8 cellular contexts compared by ENCODE assay signal in the genomic region with DNA sequence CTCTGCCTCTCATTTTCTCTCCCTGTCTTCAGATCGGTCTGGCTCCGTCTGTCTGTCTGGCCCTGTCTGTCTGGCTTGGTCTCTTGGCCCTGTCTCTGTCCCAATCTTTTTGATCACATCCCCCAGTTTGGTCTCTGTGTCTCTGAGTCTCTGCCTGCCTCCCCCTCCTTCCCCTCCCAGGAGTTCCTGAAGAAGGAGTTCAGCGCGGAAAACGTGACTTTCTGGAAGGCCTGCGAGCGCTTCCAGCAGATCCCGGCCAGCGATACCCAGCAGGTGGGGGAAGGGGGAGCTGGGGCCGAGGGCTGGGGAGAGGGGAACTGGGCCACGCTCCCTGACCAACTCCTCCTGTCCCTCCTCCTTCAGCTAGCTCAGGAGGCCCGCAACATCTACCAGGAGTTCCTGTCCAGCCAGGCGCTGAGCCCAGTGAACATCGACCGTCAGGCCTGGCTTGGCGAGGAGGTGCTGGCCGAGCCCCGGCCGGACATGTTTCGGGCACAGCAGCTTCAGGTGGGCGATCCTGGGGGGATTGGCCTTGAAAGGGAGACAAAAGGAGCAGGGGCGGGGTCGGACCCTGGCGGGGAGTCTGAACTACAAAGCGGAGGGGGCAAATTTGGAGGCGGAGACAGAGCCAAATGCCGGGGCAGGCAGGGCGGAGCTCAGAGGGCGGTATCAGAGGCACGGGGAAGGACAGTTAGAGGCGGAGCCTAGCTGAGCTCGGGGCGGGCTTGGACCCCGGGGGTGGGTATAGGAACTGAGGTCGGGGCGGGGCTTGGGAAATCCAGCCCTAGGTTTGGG. TPM values are rescaled to one million over a fixed set of nuclear protein-coding genes. Genes with fewer than 3 reads are reported as not detected.
DNase-seq lines count a peak whose midpoint lies in the region; ATAC-seq and TF ChIP-seq lines count a peak whose summit lies in the region.

No MANE protein-coding gene starts in this region.

- peaks cover 27% of the 10 kb centered on the region; the same call in 1 of the 2 replicates for H3F3A ChIP-seq in GM23338 (replicated peaks; ENCODE audit: low read depth)

- H3K36me3 Mint-ChIP-seq in GM23338 (ENCODE audit: low read depth): peaks cover 11% of the 10 kb centered on the region

- intact Hi-C loops in left ventricle myocardium inferior (cut with micrococcal nuclease) (no loop called here), psoas muscle (cut with DNase I) (loop anchor here (5.0 kb wide), 2 partner anchors 49 to 54 kb away; a partner anchor contains a TSS)

- H3K27ac ChIP-seq in GM23338 (ENCODE audit: low read depth) (peak overlapping the region; percentile 95), left ventricle myocardium inferior (replicated peaks) (peak overlapping the region; percentile 82), psoas muscle (peak overlapping the region; percentile 94)

- H3K4me2 ChIP-seq in GM23338: peak overlapping the region; percentile 97

- ATAC-seq in GM23338: peak; percentile 62
- ATAC-seq in psoas muscle: peak; percentile 78 to 84 (median 82)
- ATAC-seq in GM18861 (IDR thresholded peaks at IDR 0.05; ENCODE audit: unreplicated experiment): no peak
- no peak for ATAC-seq in HG03039 (IDR thresholded peaks at IDR 0.05; ENCODE audit: unreplicated experiment)
- ATAC-seq in HG02885 (IDR thresholded peaks at IDR 0.05; ENCODE audit: poor library complexity, unreplicated experiment): no peak

- H3K4me3 ChIP-seq in GM23338: peak overlapping the region; percentile 84
- peak overlapping the region; percentile 40 for H3K4me3 ChIP-seq in WI38 (ENCODE audit: low read depth, low read length)
- H3K4me3 ChIP-seq in left ventricle myocardium inferior: peak overlapping the region; percentile 71
- peak overlapping the region; percentile 72 for H3K4me3 ChIP-seq in psoas muscle

- H3K27me3 ChIP-seq in GM23338 (ENCODE audit: insufficient read depth): peaks cover 20% of the 10 kb centered on the region
- peaks cover 5% of the 10 kb centered on the region for H3K27me3 ChIP-seq in left ventricle myocardium inferior (ENCODE audit: low read depth)
- no peaks in the 10 kb centered on the region for H3K27me3 ChIP-seq in psoas muscle (ENCODE audit: insufficient read depth in 3 of 3, low read length in 2 of 3)

- H3K4me3 Mint-ChIP-seq in GM23338: peak overlapping the region; percentile 90

- H3K4me1 ChIP-seq in GM23338 (ENCODE audit: insufficient read depth): peaks cover 57% of the 10 kb centered on the region
- peaks cover 56% of the 10 kb centered on the region for H3K4me1 ChIP-seq in left ventricle myocardium inferior
- peaks cover 43% of the 10 kb centered on the region for H3K4me1 ChIP-seq in psoas muscle

- H3K9me2 ChIP-seq in GM23338 (ENCODE audit: insufficient read depth): no peaks in the 10 kb centered on the region

- H3K4me1 Mint-ChIP-seq in GM23338: peaks cover 60% of the 10 kb centered on the region

- H3K27ac Mint-ChIP-seq in GM23338: peak overlapping the region; percentile 98

- H2AFZ ChIP-seq in GM23338: peak overlapping the region; percentile 89

- H3K79me2 ChIP-seq in GM23338 (replicated peaks; ENCODE audit: insufficient read depth): no peaks in the 10 kb centered on the region

- no peaks in the 10 kb centered on the region for H3K9me3 ChIP-seq in left ventricle myocardium inferior (replicated peaks)
- no peaks in the 10 kb centered on the region for H3K9me3 ChIP-seq in psoas muscle

- no peaks in the 10 kb centered on the region for H3K36me3 ChIP-seq in GM23338 (ENCODE audit: insufficient read depth)
- H3K36me3 ChIP-seq in left ventricle myocardium inferior: no peaks in the 10 kb centered on the region
- H3K36me3 ChIP-seq in psoas muscle (ENCODE audit: insufficient read depth in 1 of 2, low read depth in 1 of 2): no peaks in the 10 kb centered on the region

- WGBS in psoas muscle, 3 donors: 3 to 9% (median 4%) methylated on average over 28 to 36 of the region's 36 CpGs

- DNase-seq in GM23338 (ENCODE audit: low spot score) (peak; percentile 99), left ventricle myocardium inferior (peak; percentile 89), psoas muscle (peak; percentile 89 to 94), NCI-H774 (lab: John Stamatoyannopoulos, UW) (no peak)

- H4K20me1 ChIP-seq in GM23338 (replicated peaks; ENCODE audit: insufficient read depth): no peaks in the 10 kb centered on the region; the same call in 1 of the 2 replicates

- no peaks in the 10 kb centered on the region; the same call in 2 of the 3 replicates for H3K9me3 Mint-ChIP-seq in GM23338

- TF ChIP-seq CTCF in GM23338 (conservative IDR thresholded peaks at IDR 0.05; ENCODE audit: low read depth in 2 of 2) (no peak), WI38 (IDR thresholded peaks at IDR 0.05; ENCODE audit: low read depth, low read length) (no peak), left ventricle myocardium inferior (IDR thresholded peaks at IDR 0.05; ENCODE audit: borderline replicate concordance) (no peak), psoas muscle (IDR thresholded peaks at IDR 0.05) (no peak)

- peaks cover 33% of the 10 kb centered on the region for H3K27me3 Mint-ChIP-seq in GM23338 (ENCODE audit: insufficient read depth, low read depth, poor library complexity)

TF ChIP-seq in GM23338, 12 proteins besides CTCF, POLR2A, EP300 and RAD21:
- TF ChIP-seq NANOG (IDR thresholded peaks at IDR 0.05; ENCODE audit: borderline replicate concordance) (no peak), POLR2AphosphoS5 (IDR thresholded peaks at IDR 0.05; ENCODE audit: low read depth) (peak; percentile 66), STAT1 (IDR thresholded peaks at IDR 0.05; ENCODE audit: unreplicated experiment) (no peak)

RNA-seq across cellular contexts. Expression of a gene that starts 9.0 kb away (rescaled TPM):
- 37.9 and 39.3 TPM in 2 replicates for total RNA-seq in GM23338 (2014; rRNA removed; shearing (Covaris generic))
- polyA plus RNA-seq in GM23338 (2016; fragmentation: Nextera tagmentation; extraction: Ambion mirVana) (23.5 and 24.8 TPM in 2 replicates), psoas muscle (10 to 100 TPM in 1 of 3 donors, 1 to 10 TPM in 2; 3.6 to 10.0 (median 6.7) TPM)
- total RNA-seq in left ventricle myocardium inferior (4.6 TPM), psoas muscle (10 to 100 TPM in 3 of 4 donors, 1 to 10 TPM in 1; 5.5 to 23.2 (median 10.5) TPM)

RNA-seq across cellular contexts. Expression of a gene that starts 15.3 kb away (rescaled TPM):
- total RNA-seq in GM23338 (2014; rRNA removed; shearing (Covaris generic)): 220 and 227 TPM in 2 replicates
- polyA plus RNA-seq in GM23338 (2016; fragmentation: Nextera tagmentation; extraction: Ambion mirVana): 145 and 153 TPM in 2 replicates
- 60.0 TPM for total RNA-seq in left ventricle myocardium inferior
- total RNA-seq in psoas muscle: 10 to 100 TPM; 28.7 to 55.8 (median 43.1) TPM
- 100 to 1,000 TPM; 103 to 193 (median 162) TPM for polyA plus RNA-seq in psoas muscle

RNA-seq across cellular contexts. Expression of a gene that starts 17.5 kb away (rescaled TPM):
- total RNA-seq in GM23338 (2014; rRNA removed; shearing (Covaris generic)): 0.31 TPM in 1 of 2 replicates, not detected in the other
- not detected in 2 replicates for polyA plus RNA-seq in GM23338 (2016; fragmentation: Nextera tagmentation; extraction: Ambion mirVana)
- total RNA-seq in left ventricle myocardium inferior: not detected
- not detected for total RNA-seq in psoas muscle
- not detected for polyA plus RNA-seq in psoas muscle

RNA-seq across cellular contexts. Expression of a gene that starts 33.7 kb away (rescaled TPM):
- 1.9 TPM in 1 of 2 replicates, not detected in the other for total RNA-seq in GM23338 (2014; rRNA removed; shearing (Covaris generic))
- 2.0 and 3.1 TPM in 2 replicates for polyA plus RNA-seq in GM23338 (2016; fragmentation: Nextera tagmentation; extraction: Ambion mirVana)
- total RNA-seq in left ventricle myocardium inferior: not detected
- total RNA-seq in psoas muscle: not detected
- polyA plus RNA-seq in psoas muscle: not detected

RNA-seq across cellular contexts. Expression of a gene that starts 42.6 kb away (rescaled TPM):
- total RNA-seq in GM23338 (2014; rRNA removed; shearing (Covaris generic)): 2.6 and 2.9 TPM in 2 replicates
- polyA plus RNA-seq in GM23338 (2016; fragmentation: Nextera tagmentation; extraction: Ambion mirVana) (8.0 and 8.1 TPM in 2 replicates), psoas muscle (under 1 TPM; 0.06 to 0.81 (median 0.09) TPM)
- total RNA-seq in left ventricle myocardium inferior (not detected), psoas muscle (under 1 TPM in 1 of 4 donors, not detected in 3; 0.40 TPM)

Comparison
In these comparisons a context has a peak if more than half of its experiments do, and no peak if none do; other contexts are left out.
1. ATAC-seq: peak in GM23338 (single experiment) and psoas muscle (4 of 4); none in GM18861 (single experiment), HG03039 (single experiment) and HG02885 (single experiment).
2. Peak in every context shown above with its lines, with median percentiles within 50 percentile points of each other: H3K27ac ChIP-seq and H3K4me3 ChIP-seq.